Comparison of ENCODE assay signal across 20 cellular contexts in genomic region chr15:97979131-97979502, GRCh38.
"Had no signal": no experiment of that assay in that cellular context is flagged by ENCODE, and none has a peak within 500 bp of the region (broad histone marks: within the 10 kb centered on the region; RNA-seq: fewer than 3 reads in every experiment).

No MANE protein-coding gene starts in this region.

- H3K27ac Mint-ChIP-seq: activated naive CD8-positive, alpha-beta T cell; memory B cell; neural progenitor cell had no signal

- DNase-seq: activated CD4-positive, alpha-beta T cell treated with anti-CD3 and anti-CD28 coated beads, Interleukin-2, amount 50 U/mL, for 4 hours; amniotic stem cell; dermis blood vessel endothelial cell; effector memory CD4-positive, alpha-beta T cell; left lung; mucosa of descending colon; naive B cell; psoas muscle; right cardiac atrium; stimulated activated CD4-positive, alpha-beta T cell treated with anti-CD3 and anti-CD28 coated beads, Interleukin-15, amount 100 ng/mL, for 24 hours; stimulated activated CD4-positive, alpha-beta T cell treated with anti-CD3 and anti-CD28 coated beads, Interleukin-2, amount 100 ng/mL, for 48 hours; stimulated activated naive CD8-positive, alpha-beta T cell treated with anti-CD3 and anti-CD28 coated beads, Interleukin-15, amount 100 ng/mL, for 72 hours; T1000; WERI-Rb-1 had no signal

- H3K4me1 Mint-ChIP-seq: memory B cell had no signal

- H3K4me3 Mint-ChIP-seq: activated naive CD8-positive, alpha-beta T cell; memory B cell; naive B cell; neural progenitor cell; stimulated activated naive CD8-positive, alpha-beta T cell treated with anti-CD3 and anti-CD28 coated beads, Interleukin-15, amount 100 ng/mL, for 72 hours had no signal

- H3K36me3 Mint-ChIP-seq: activated naive CD8-positive, alpha-beta T cell; memory B cell; naive B cell; neural progenitor cell had no signal

- H3K27me3 Mint-ChIP-seq: activated naive CD8-positive, alpha-beta T cell; memory B cell; stimulated activated naive CD8-positive, alpha-beta T cell treated with anti-CD3 and anti-CD28 coated beads, Interleukin-15, amount 100 ng/mL, for 72 hours had no signal

- ATAC-seq: left lung; mucosa of descending colon; stimulated activated naive CD8-positive, alpha-beta T cell treated with anti-CD3 and anti-CD28 coated beads, Interleukin-15, amount 100 ng/mL, for 72 hours had no signal

- H3K9ac ChIP-seq: neural progenitor cell had no signal

- H3K27ac ChIP-seq: left lung, neural progenitor cell, psoas muscle, thoracic aorta, upper lobe of left lung, WERI-Rb-1 had no signal

- H3K36me3 ChIP-seq: cardiac muscle cell, neural progenitor cell, thoracic aorta, WERI-Rb-1 had no signal

- H3K4me3 ChIP-seq: cardiac muscle cell, left lung, mucosa of descending colon, neural progenitor cell, psoas muscle, thoracic aorta, upper lobe of left lung had no signal

- H3K4me2 ChIP-seq: neural progenitor cell had no signal

- H3K9me3 ChIP-seq: left lung, mucosa of descending colon, psoas muscle, thoracic aorta, upper lobe of left lung had no signal

- H3K9me3 Mint-ChIP-seq: naive B cell; neural progenitor cell; stimulated activated naive CD8-positive, alpha-beta T cell treated with anti-CD3 and anti-CD28 coated beads, Interleukin-15, amount 100 ng/mL, for 72 hours had no signal

- H3K27me3 ChIP-seq: cardiac muscle cell, left lung, neural progenitor cell, upper lobe of left lung had no signal

- H3K4me1 ChIP-seq: left lung, neural progenitor cell, psoas muscle, upper lobe of left lung had no signal
